Comparison of ENCODE assay signal across 1 cellular context in genomic region chr6:7723041-7723447, GRCh38.
TF ChIP-seq lines count a peak whose summit lies in the region.

No MANE protein-coding gene starts in this region.

TF ChIP-seq in HepG2, 621 proteins besides CTCF, POLR2A, EP300 and RAD21 (continued from another document and continues in another):
- TF ChIP-seq ZNF609 (CRISPR knock-in tag; IDR thresholded peaks at IDR 0.05; ENCODE audit: borderline replicate concordance), result no peak
- no peak for TF ChIP-seq TCF12 (IDR thresholded peaks at IDR 0.05)
- TF ChIP-seq TCF12 (CRISPR knock-in tag; IDR thresholded peaks at IDR 0.05), result no peak
- peak; percentile 68 for TF ChIP-seq ZNF263 (CRISPR knock-in tag; IDR thresholded peaks at IDR 0.05)
- no peak for TF ChIP-seq ZNF552 (CRISPR knock-in tag; IDR thresholded peaks at IDR 0.05; ENCODE audit: borderline replicate concordance)
- TF ChIP-seq PHF5A (CRISPR knock-in tag; IDR thresholded peaks at IDR 0.05; ENCODE audit: low read depth, unreplicated experiment), result no peak
- TF ChIP-seq ARID5B (CRISPR knock-in tag; IDR thresholded peaks at IDR 0.05), result 0 out of 2 replicates have a peak, but pooled peaks have one; percentile 26
- peak; percentile 86 for TF ChIP-seq TEAD3 (CRISPR knock-in tag; optimal IDR thresholded peaks at IDR 0.05; ENCODE audit: borderline replicate concordance)
- no peak for TF ChIP-seq TIGD3 (CRISPR knock-in tag; IDR thresholded peaks at IDR 0.05; ENCODE audit: borderline replicate concordance)
- no peak for TF ChIP-seq TRAFD1 (CRISPR knock-in tag; IDR thresholded peaks at IDR 0.05; ENCODE audit: borderline replicate concordance)
- no peak for TF ChIP-seq ZFYVE20 (CRISPR knock-in tag; IDR thresholded peaks at IDR 0.05; ENCODE audit: borderline replicate concordance, low read depth)
- TF ChIP-seq RCOR2 (CRISPR knock-in tag; IDR thresholded peaks at IDR 0.05), result no peak
- peak; percentile 66 for TF ChIP-seq STAG1 (CRISPR knock-in tag; IDR thresholded peaks at IDR 0.05)
- 0 out of 2 replicates have a peak, but pooled peaks have one; percentile 26 for TF ChIP-seq FOXC1 (CRISPR knock-in tag; IDR thresholded peaks at IDR 0.05; ENCODE audit: borderline replicate concordance)
- no peak for TF ChIP-seq ZNF12 (CRISPR knock-in tag; IDR thresholded peaks at IDR 0.05)
- TF ChIP-seq RBM39 (IDR thresholded peaks at IDR 0.05; ENCODE audit: low read depth, low read length, poor library complexity, severe bottlenecking), result no peak
- TF ChIP-seq ZGPAT (CRISPR knock-in tag; IDR thresholded peaks at IDR 0.05), result no peak
- no peak for TF ChIP-seq ZBTB37 (CRISPR knock-in tag; IDR thresholded peaks at IDR 0.05)
- TF ChIP-seq SALL1 (CRISPR knock-in tag; IDR thresholded peaks at IDR 0.05), result 0 out of 2 replicates have a peak, but pooled peaks have one; percentile 19
- TF ChIP-seq ZNF44 (CRISPR knock-in tag; IDR thresholded peaks at IDR 0.05), result no peak
- TF ChIP-seq GPN1 (CRISPR knock-in tag; IDR thresholded peaks at IDR 0.05; ENCODE audit: borderline replicate concordance), result no peak
- TF ChIP-seq REST (IDR thresholded peaks at IDR 0.05; ENCODE audit: borderline replicate concordance in 1 of 2, low read depth in 1 of 2, low read length in 2 of 2), result no peak
- TF ChIP-seq ZNF788 (CRISPR knock-in tag; IDR thresholded peaks at IDR 0.05; ENCODE audit: borderline replicate concordance), result no peak
- no peak for TF ChIP-seq JARID2 (CRISPR knock-in tag; IDR thresholded peaks at IDR 0.05; ENCODE audit: insufficient replicate concordance)
- TF ChIP-seq KDM2A (CRISPR knock-in tag; IDR thresholded peaks at IDR 0.05; ENCODE audit: borderline replicate concordance, low read depth), result peak; percentile 21; the same call in 1 of the 2 replicates
- TF ChIP-seq ZNF24 (IDR thresholded peaks at IDR 0.05), result no peak
- TF ChIP-seq ZNF713 (CRISPR knock-in tag; IDR thresholded peaks at IDR 0.05), result no peak
- no peak for TF ChIP-seq SMARCE1 (IDR thresholded peaks at IDR 0.05; ENCODE audit: borderline replicate concordance)
- TF ChIP-seq ZNF34 (CRISPR knock-in tag; IDR thresholded peaks at IDR 0.05; ENCODE audit: borderline replicate concordance), result no peak
- no peak for TF ChIP-seq TBX3 (IDR thresholded peaks at IDR 0.05; ENCODE audit: borderline replicate concordance)
- no peak for TF ChIP-seq ZNF143 (CRISPR knock-in tag; IDR thresholded peaks at IDR 0.05)
- no peak for TF ChIP-seq ATF7 (IDR thresholded peaks at IDR 0.05)
- TF ChIP-seq ATF7 (CRISPR knock-in tag; IDR thresholded peaks at IDR 0.05), result no peak
- no peak for TF ChIP-seq GPBP1L1 (CRISPR knock-in tag; IDR thresholded peaks at IDR 0.05)
- no peak for TF ChIP-seq ZNF567 (CRISPR knock-in tag; IDR thresholded peaks at IDR 0.05; ENCODE audit: borderline replicate concordance)
- no peak for TF ChIP-seq HOXA7 (CRISPR knock-in tag; IDR thresholded peaks at IDR 0.05)
- TF ChIP-seq ERF (CRISPR knock-in tag; IDR thresholded peaks at IDR 0.05), result 0 out of 2 replicates have a peak, but pooled peaks have one; percentile 58
- TF ChIP-seq ELF4 (CRISPR knock-in tag; IDR thresholded peaks at IDR 0.05; ENCODE audit: borderline replicate concordance), result no peak
